In genomic region chr6:79713701-79714322, GRCh38 we compare ENCODE assay signal across 8 cellular contexts.
DNase-seq lines count a peak whose midpoint lies in the region; ATAC-seq and TF ChIP-seq lines count a peak whose summit lies in the region.

No MANE protein-coding gene starts in this region.

- no peak overlapping the region for H3K9ac ChIP-seq in endodermal cell (ENCODE audit: extremely low read depth, low read length, poor library complexity, severe bottlenecking)

- no peaks in the 10 kb centered on the region for H3K4me1 Mint-ChIP-seq in endodermal cell
- peaks cover 0 to 29% (median 17%) of the 10 kb centered on the region in 4 donors for H3K4me1 Mint-ChIP-seq in naive thymus-derived CD8-positive, alpha-beta T cell

- TF ChIP-seq CTCF in endodermal cell (conservative IDR thresholded peaks at IDR 0.05) (peak; percentile 93), upper lobe of left lung (IDR thresholded peaks at IDR 0.05) (peak in 4 of 6 experiments; percentile 33 to 42 (median 34))

- H3K4me3 Mint-ChIP-seq in endodermal cell, result no peak overlapping the region
- H3K4me3 Mint-ChIP-seq in naive thymus-derived CD8-positive, alpha-beta T cell, result no peak overlapping the region

- peak; percentile 67 for ATAC-seq in GM21737 (IDR thresholded peaks at IDR 0.05; ENCODE audit: unreplicated experiment)
- ATAC-seq in naive thymus-derived CD8-positive, alpha-beta T cell, result peak; percentile 80 to 89
- peak in 1 of 2 donors; percentile 74 for ATAC-seq in upper lobe of left lung (ENCODE audit: low FRiP score in 2 of 2)
- ATAC-seq in GM21367 (IDR thresholded peaks at IDR 0.05; ENCODE audit: unreplicated experiment), result no peak

- peak; percentile 72 for DNase-seq in G401 (ENCODE audit: low spot score)
- DNase-seq in NCI-H146 treated with DMSO at 0.1 percent for 48 hours (lab: John Stamatoyannopoulos, UW; ENCODE audit: unreplicated experiment), result peak; percentile 10
- DNase-seq in activated CD4-positive, alpha-beta T cell treated with anti-CD3 and anti-CD28 coated beads for 1 hour, result peak; percentile 11
- DNase-seq in endodermal cell, result peak; percentile 82
- DNase-seq in naive thymus-derived CD8-positive, alpha-beta T cell, result peak; percentile 17 to 81 (median 54)
- peak in 1 of 2 donors; percentile 28 for DNase-seq in upper lobe of left lung

- peaks cover 2% of the 10 kb centered on the region for H3K27me3 Mint-ChIP-seq in endodermal cell (ENCODE audit: insufficient read depth)
- peaks cover 0 to 6% (median 0%) of the 10 kb centered on the region in 5 donors for H3K27me3 Mint-ChIP-seq in naive thymus-derived CD8-positive, alpha-beta T cell

- H3K36me3 Mint-ChIP-seq in endodermal cell (ENCODE audit: low read depth), result no peaks in the 10 kb centered on the region
- no peaks in the 10 kb centered on the region for H3K36me3 Mint-ChIP-seq in naive thymus-derived CD8-positive, alpha-beta T cell

- H3K36me3 ChIP-seq in endodermal cell (ENCODE audit: control insufficient read depth, insufficient read depth, low read length) (no peaks in the 10 kb centered on the region), upper lobe of left lung (no peaks in the 10 kb centered on the region)

- in situ Hi-C loops in G401 (cut with HindIII; ENCODE audit: low sequenced_read_pairs), result no loop called here

- TF ChIP-seq POLR2A in upper lobe of left lung (IDR thresholded peaks at IDR 0.05), result no peak

- WGBS in endodermal cell (ENCODE audit: insufficient coverage in 1 of 2, insufficient read length in 1 of 2), 2 experiments, result 34 to 88% methylated on average over 1 to 4 of the region's 5 CpGs
- WGBS in upper lobe of left lung, 2 donors, result 17 to 22% methylated on average over 5 of the region's 5 CpGs

- no peak overlapping the region for H3K27ac Mint-ChIP-seq in endodermal cell
- H3K27ac Mint-ChIP-seq in naive thymus-derived CD8-positive, alpha-beta T cell, result no peak overlapping the region

- POLR2A ChIA-PET in naive thymus-derived CD8-positive, alpha-beta T cell (lab: Charles Lee), result no interaction called here

- H3K27ac ChIP-seq in endodermal cell (ENCODE audit: low read depth, low read length), result no peak overlapping the region
- no peak overlapping the region for H3K27ac ChIP-seq in upper lobe of left lung

- H3K4me3 ChIP-seq in endodermal cell (ENCODE audit: low read length) (no peak overlapping the region), upper lobe of left lung (no peak overlapping the region)

- no peaks in the 10 kb centered on the region for H3K27me3 ChIP-seq in endodermal cell (ENCODE audit: control insufficient read depth, insufficient read depth, low read length, poor library complexity, severe bottlenecking)
- H3K27me3 ChIP-seq in upper lobe of left lung, result no peaks in the 10 kb centered on the region

- H3K9me3 Mint-ChIP-seq in endodermal cell, result no peaks in the 10 kb centered on the region
- peaks cover 0 to 1% (median 0%) of the 10 kb centered on the region in 9 donors for H3K9me3 Mint-ChIP-seq in naive thymus-derived CD8-positive, alpha-beta T cell

- no peak for TF ChIP-seq EP300 in upper lobe of left lung (IDR thresholded peaks at IDR 0.05)

- H3K9me3 ChIP-seq in endodermal cell (ENCODE audit: control insufficient read depth, low read length) (no peaks in the 10 kb centered on the region), upper lobe of left lung (no peaks in the 10 kb centered on the region)

- H3K4me1 ChIP-seq in endodermal cell (ENCODE audit: control insufficient read depth, insufficient read depth, low read length) (no peaks in the 10 kb centered on the region), upper lobe of left lung (peaks cover 0 to 5% (median 3%) of the 10 kb centered on the region in 4 donors)
